3 cellular contexts compared by ENCODE assay signal in the genomic region with DNA sequence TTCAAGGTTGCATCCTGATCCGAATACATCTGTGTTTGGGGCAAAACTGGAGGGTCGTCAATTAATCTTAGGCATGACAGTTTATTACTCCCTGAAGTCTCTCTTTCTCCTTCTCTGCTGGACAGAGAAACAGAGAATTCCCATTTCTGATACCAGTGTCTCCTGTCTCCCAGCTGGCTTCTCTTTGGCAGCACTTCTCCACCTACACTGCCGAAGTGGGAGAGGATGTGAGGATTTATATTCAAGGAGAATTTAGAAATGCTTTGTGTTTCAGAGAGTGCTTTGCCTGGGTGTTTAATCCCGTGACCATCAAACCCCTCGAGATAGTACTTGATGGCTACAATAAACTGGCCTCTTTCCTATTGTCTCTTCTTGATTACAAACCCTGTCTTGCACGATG.
"Had no signal": no experiment of that assay in that cellular context is flagged by ENCODE, and none has a peak within 500 bp of the region (broad histone marks: within the 10 kb centered on the region; RNA-seq: fewer than 3 reads in every experiment).

No MANE protein-coding gene starts in this region.

- DNase-seq: GDM1, GF-D8 had no signal

- ATAC-seq: GM12878 had no signal
